Comparison of ENCODE assay signal across 16 cellular contexts in genomic region chr1:100461222-100461621, GRCh38.
A peak's percentile ranks its signal among the peaks of the same experiment; 100 is the strongest.
DNase-seq lines count a peak whose midpoint lies in the region; ATAC-seq, FAIRE-seq and TF ChIP-seq lines count a peak whose summit lies in the region.
"Had no signal": no experiment of that assay in that cellular context is flagged by ENCODE, and none has a peak within 500 bp of the region (broad histone marks: within the 10 kb centered on the region; RNA-seq: fewer than 3 reads in every experiment).

No MANE protein-coding gene starts in this region.

- peak overlapping the region; percentile 33 for H3K27ac Mint-ChIP-seq in CD4-positive, alpha-beta T cell
- no peak overlapping the region for H3K27ac Mint-ChIP-seq in neural progenitor cell
- H3K27ac Mint-ChIP-seq: activated CD8-positive, alpha-beta T cell treated with anti-CD3 and anti-CD28 coated beads, Interleukin-2, amount 10 ng/mL, durations not matched to agents 7 days and 5 days; activated T-helper 2 cell treated with anti-CD3 and anti-CD28 coated beads, Interferon-gamma antibody, Interleukin-2, Interleukin-4, amounts not matched to agents 10 μg/mL and 5 μg/mL and 100 μg/mL, durations not matched to agents 14 hours and 24 hours and 36 hours had no signal

- H3K9me3 Mint-ChIP-seq in CD4-positive, alpha-beta T cell, result no peaks in the 10 kb centered on the region
- no peaks in the 10 kb centered on the region for H3K9me3 Mint-ChIP-seq in neural progenitor cell
- H3K9me3 Mint-ChIP-seq: activated T-helper 2 cell treated with anti-CD3 and anti-CD28 coated beads, Interferon-gamma antibody, Interleukin-2, Interleukin-4, amounts not matched to agents 10 μg/mL and 5 μg/mL and 100 μg/mL, durations not matched to agents 14 hours and 24 hours and 36 hours had no signal

- no peaks in the 10 kb centered on the region for H3K27me3 Mint-ChIP-seq in CD4-positive, alpha-beta T cell
- no peaks in the 10 kb centered on the region for H3K27me3 Mint-ChIP-seq in neural progenitor cell (ENCODE audit: insufficient read depth, low read depth)

- no peaks in the 10 kb centered on the region for H3K27me3 ChIP-seq in CD4-positive, alpha-beta T cell (ENCODE audit: control insufficient read depth, insufficient read depth, low read length)
- no peaks in the 10 kb centered on the region for H3K27me3 ChIP-seq in neural progenitor cell
- no peaks in the 10 kb centered on the region for H3K27me3 ChIP-seq in Peyer's patch
- H3K27me3 ChIP-seq: body of pancreas, gastrocnemius medialis had no signal

- no peak for DNase-seq in CD4-positive, alpha-beta T cell
- DNase-seq in fibroblast of peridontal ligament (ENCODE audit: extremely low read depth) (peak; percentile 96), neural progenitor cell (ENCODE audit: low spot score) (peak; percentile 24), HT-29 (ENCODE audit: low spot score) (no peak), GM12892 (ENCODE audit: insufficient read length) (no peak), Peyer's patch (no peak)
- DNase-seq: activated CD8-positive, alpha-beta T cell treated with anti-CD3 and anti-CD28 coated beads, Interleukin-2, amount 10 ng/mL, durations not matched to agents 7 days and 5 days; gastrocnemius medialis; OCI-M1 had no signal

- peaks cover 92% of the 10 kb centered on the region for H3K36me3 Mint-ChIP-seq in CD4-positive, alpha-beta T cell (ENCODE audit: low read depth)
- peaks cover 6% of the 10 kb centered on the region for H3K36me3 Mint-ChIP-seq in neural progenitor cell

- no peak for TF ChIP-seq RAD21 in Ishikawa (IDR thresholded peaks at IDR 0.05; ENCODE audit: low read depth)

- no peak overlapping the region for H2AFZ ChIP-seq in neural progenitor cell (replicated peaks)
- H2AFZ ChIP-seq: parathyroid adenoma had no signal

- peaks cover 34% of the 10 kb centered on the region for H3F3A ChIP-seq in neural progenitor cell (ENCODE audit: low read depth)

- no peaks in the 10 kb centered on the region for H3K9me3 ChIP-seq in CD4-positive, alpha-beta T cell (ENCODE audit: control insufficient read depth, low read length)
- H3K9me3 ChIP-seq in neural progenitor cell (ENCODE audit: low read depth) (no peaks in the 10 kb centered on the region), Peyer's patch (no peaks in the 10 kb centered on the region)
- H3K9me3 ChIP-seq: body of pancreas, gastrocnemius medialis had no signal

- TF ChIP-seq CTCF in CD4-positive, alpha-beta T cell (IDR thresholded peaks at IDR 0.05), result no peak
- no peak for TF ChIP-seq CTCF in neural progenitor cell (IDR thresholded peaks at IDR 0.05)
- TF ChIP-seq CTCF in Peyer's patch (IDR thresholded peaks at IDR 0.05), result no peak

- TF ChIP-seq POLR2A in GM12892 (IDR thresholded peaks at IDR 0.05; ENCODE audit: low read depth, low read length), result no peak
- no peak for TF ChIP-seq POLR2A in Peyer's patch (IDR thresholded peaks at IDR 0.05)

- intact Hi-C loops in CD4-positive, alpha-beta T cell (cut with DNase I, micrococcal nuclease), result loop anchor here in 1 of 2 experiments (5.0 kb wide), 1 partner anchor 329 kb away; the partner anchor contains the start of genes SASS6 and TRMT13

- no peak overlapping the region for H3K27ac ChIP-seq in CD4-positive, alpha-beta T cell (ENCODE audit: low read depth, low read length)
- H3K27ac ChIP-seq in neural progenitor cell (peak overlapping the region; percentile 24), Peyer's patch (no peak overlapping the region)
- H3K27ac ChIP-seq: body of pancreas, C4-2B, gastrocnemius medialis, parathyroid adenoma had no signal

- POLR2A ChIA-PET in CD4-positive, alpha-beta T cell (lab: Charles Lee), result interaction anchor here (0.7 to 1.2 kb wide), 3 partner anchors 64 to 235 kb away, joined by 3 to 4 read pairs (median 4); no protein-coding TSS in a partner anchor

- no peak overlapping the region for H3K9ac ChIP-seq in neural progenitor cell
- H3K9ac ChIP-seq: parathyroid adenoma had no signal

- ATAC-seq in CD4-positive, alpha-beta T cell (ENCODE audit: poor library complexity), result no peak
- no peak for ATAC-seq in GM19035 (IDR thresholded peaks at IDR 0.05; ENCODE audit: unreplicated experiment)
- ATAC-seq: activated CD8-positive, alpha-beta T cell treated with anti-CD3 and anti-CD28 coated beads, Interleukin-2, amount 10 ng/mL, durations not matched to agents 7 days and 5 days; body of pancreas; gastrocnemius medialis had no signal

- peak overlapping the region; percentile 2 for H3K4me3 Mint-ChIP-seq in CD4-positive, alpha-beta T cell
- no peak overlapping the region for H3K4me3 Mint-ChIP-seq in neural progenitor cell
- H3K4me3 Mint-ChIP-seq: activated CD8-positive, alpha-beta T cell treated with anti-CD3 and anti-CD28 coated beads, Interleukin-2, amount 10 ng/mL, durations not matched to agents 7 days and 5 days had no signal

- peaks cover 6% of the 10 kb centered on the region for H3K79me2 ChIP-seq in neural progenitor cell (ENCODE audit: low read depth)
- H3K79me2 ChIP-seq: parathyroid adenoma had no signal

- H3K4me1 ChIP-seq in neural progenitor cell (peaks cover 35% of the 10 kb centered on the region), Peyer's patch (peaks cover 0 to 6% (median 0%) of the 10 kb centered on the region in 4 donors)
- H3K4me1 ChIP-seq: body of pancreas, parathyroid adenoma had no signal

- H3K36me3 ChIP-seq in neural progenitor cell (no peaks in the 10 kb centered on the region), Peyer's patch (peaks cover 0 to 10% (median 0%) of the 10 kb centered on the region in 3 donors)
- H3K36me3 ChIP-seq: gastrocnemius medialis had no signal

- H3K4me2 ChIP-seq in neural progenitor cell, result no peak overlapping the region

- H3K4me1 Mint-ChIP-seq in CD4-positive, alpha-beta T cell (ENCODE audit: low read depth), result peaks cover 69% of the 10 kb centered on the region
- peaks cover 40% of the 10 kb centered on the region for H3K4me1 Mint-ChIP-seq in neural progenitor cell

- CTCF ChIA-PET in CD4-positive, alpha-beta T cell (lab: Charles Lee), result interaction anchor here (1.0 to 7.0 kb wide), 5 partner anchors 13 to 108 kb away, joined by 3 to 40 read pairs (median 4); partner anchors contain the start of gene CDC14A

- H3K4me3 ChIP-seq in neural progenitor cell (no peak overlapping the region), Peyer's patch (no peak overlapping the region)
- H3K4me3 ChIP-seq: body of pancreas, gastrocnemius medialis had no signal

- no peak for FAIRE-seq in GM12892 (lab: Jason Lieb, UNC)
- FAIRE-seq: islet of Langerhans had no signal

- H4K20me1 ChIP-seq in neural progenitor cell (ENCODE audit: low read depth), result peaks cover 8% of the 10 kb centered on the region

- peak; percentile 69; the same call in 1 of the 2 replicates for TF ChIP-seq EP300 in Ishikawa (IDR thresholded peaks at IDR 0.05; ENCODE audit: borderline replicate concordance)

TF ChIP-seq in Ishikawa, 13 proteins besides CTCF, POLR2A, EP300 and RAD21:
- peak; percentile 69 for TF ChIP-seq NFIC (IDR thresholded peaks at IDR 0.05)
- TF ChIP-seq USF1 (IDR thresholded peaks at IDR 0.05), result no peak
- TF ChIP-seq TCF12 (IDR thresholded peaks at IDR 0.05; ENCODE audit: low read depth), result peak; percentile 96
- TF ChIP-seq TEAD4 (IDR thresholded peaks at IDR 0.05), result peak; percentile 62

Comparison
In these comparisons a context has a peak if more than half of its experiments do, and no peak if none do; other contexts are left out.
1. DNase-seq: peak in fibroblast of peridontal ligament (single experiment) and neural progenitor cell (single experiment); none in CD4-positive, alpha-beta T cell (0 of 10), HT-29 (single experiment), GM12892 (single experiment) and Peyer's patch (0 of 3).